Comparison of ENCODE assay signal across 16 cellular contexts in the genomic region with DNA sequence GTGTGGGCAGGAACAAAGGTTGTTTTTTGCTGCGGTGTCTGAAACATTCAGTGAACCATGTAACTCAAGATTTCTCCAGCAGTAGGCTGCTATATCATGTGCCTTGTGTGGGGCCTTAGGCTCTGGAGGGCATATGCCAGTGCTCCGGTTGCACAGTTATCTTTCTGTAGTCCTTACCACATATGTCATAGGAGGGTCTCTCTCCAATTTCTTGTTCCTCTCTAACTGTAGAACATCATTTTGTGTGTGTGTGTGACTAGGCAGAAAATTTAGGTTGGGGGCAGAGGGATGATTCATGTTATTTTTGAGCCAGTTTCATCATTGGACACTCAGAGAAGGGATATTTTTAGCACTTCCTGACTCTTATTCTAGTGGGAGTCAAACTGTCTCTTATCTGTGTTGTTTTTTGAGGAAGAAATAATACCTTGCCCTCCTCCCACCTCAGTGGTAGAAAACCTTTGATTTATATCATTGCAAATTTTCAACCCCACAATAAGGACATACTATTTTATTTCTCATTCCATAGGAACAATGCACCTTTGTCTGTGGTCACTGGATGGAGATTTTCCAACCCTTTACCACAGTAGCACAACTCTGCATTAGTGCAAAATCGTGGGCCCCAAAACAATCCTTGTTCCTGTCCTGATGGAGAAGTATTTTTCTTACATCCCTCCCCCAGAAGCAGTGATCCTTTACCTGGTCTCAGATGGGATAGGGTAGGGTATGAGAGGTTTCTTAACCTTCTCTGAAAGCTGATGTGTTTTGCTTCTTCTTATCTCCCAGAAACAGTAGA.
DNase-seq lines count a peak whose midpoint lies in the region; ATAC-seq and TF ChIP-seq lines count a peak whose summit lies in the region.
"Had no signal": no experiment of that assay in that cellular context is flagged by ENCODE, and none has a peak within 500 bp of the region (broad histone marks: within the 10 kb centered on the region; RNA-seq: fewer than 3 reads in every experiment).

No MANE protein-coding gene starts in this region.

- H2AFZ ChIP-seq in ACC112 (ENCODE audit: low read length, unreplicated experiment) = no peak overlapping the region

- H3K4me3 ChIP-seq in ACC112 (ENCODE audit: low read depth, low read length) = no peak overlapping the region
- H3K4me3 ChIP-seq in HL-60 (replicated peaks; ENCODE audit: insufficient read depth, low read length) = no peak overlapping the region
- H3K4me3 ChIP-seq: dorsolateral prefrontal cortex, ovary had no signal

- H3K27me3 Mint-ChIP-seq in osteocyte (ENCODE audit: unreplicated experiment) = no peaks in the 10 kb centered on the region

- no peak overlapping the region for H3K27ac Mint-ChIP-seq in osteocyte (ENCODE audit: unreplicated experiment)
- H3K27ac Mint-ChIP-seq: stimulated activated memory B cell treated with anti-CD40 and anti-IgM and Interleukin-4, amounts not matched to agents 10 μg/mL and 1 μg/mL and 100 μg/mL, for 72 hours had no signal

- H3K36me3 Mint-ChIP-seq in osteocyte (ENCODE audit: unreplicated experiment) = no peaks in the 10 kb centered on the region
- H3K36me3 Mint-ChIP-seq: stimulated activated memory B cell treated with anti-CD40 and anti-IgM and Interleukin-4, amounts not matched to agents 10 μg/mL and 1 μg/mL and 100 μg/mL, for 72 hours had no signal

- TF ChIP-seq CTCF in HL-60 (IDR thresholded peaks at IDR 0.05; ENCODE audit: insufficient read depth, low read length) (no peak), osteocyte (IDR thresholded peaks at IDR 0.05) (no peak)

- H3K4me1 ChIP-seq in ACC112 (ENCODE audit: control insufficient read depth, insufficient read depth, low read length, unreplicated experiment) = peaks cover 7% of the 10 kb centered on the region

- peaks cover 4% of the 10 kb centered on the region; the same call in 1 of the 2 replicates for H3K27me3 ChIP-seq in ACC112 (ENCODE audit: insufficient read depth, low read length)
- no peaks in the 10 kb centered on the region for H3K27me3 ChIP-seq in HL-60 (ENCODE audit: insufficient read depth, poor library complexity, severe bottlenecking)
- H3K27me3 ChIP-seq: ovary had no signal

- H3K4me3 Mint-ChIP-seq in osteocyte (ENCODE audit: unreplicated experiment) = no peak overlapping the region
- H3K4me3 Mint-ChIP-seq: stimulated activated memory B cell treated with anti-CD40 and anti-IgM and Interleukin-4, amounts not matched to agents 10 μg/mL and 1 μg/mL and 100 μg/mL, for 72 hours had no signal

- H3K79me2 ChIP-seq in ACC112 (ENCODE audit: control insufficient read depth, insufficient read depth, low read length, unreplicated experiment) = no peaks in the 10 kb centered on the region

- H3K27ac ChIP-seq in ACC112 (ENCODE audit: low read depth, low read length) (peak overlapping the region; percentile 41; the same call in 1 of the 2 replicates), HL-60 (replicated peaks) (no peak overlapping the region)
- H3K27ac ChIP-seq: dorsolateral prefrontal cortex, ovary, VCaP had no signal

- DNase-seq in HL-60 (ENCODE audit: low read depth in 1 of 2, low spot score in 1 of 2) (peak; percentile 13 to 70), SIG-M5 treated with dmso at 0.1 percent for 504 hours (lab: John Stamatoyannopoulos, UW; ENCODE audit: unreplicated experiment) (peak; percentile 89), foreskin melanocyte (peak; percentile 74), SW480 (ENCODE audit: low spot score) (no peak), osteocyte (ENCODE audit: extremely low spot score, unreplicated experiment) (no peak), NCI-H82 (lab: John Stamatoyannopoulos, UW) (no peak)
- DNase-seq: activated CD8-positive, alpha-beta memory T cell treated with anti-CD3 and anti-CD28 coated beads, Interleukin-2, amount 50 U/mL, for 4 hours; DMS79 treated with DMSO at 0.1 percent for 48 hours; dorsolateral prefrontal cortex; NCI-H446; ovary; Right ventricle myocardium superior had no signal

- H3K9me3 Mint-ChIP-seq in osteocyte (ENCODE audit: unreplicated experiment) = peaks cover 3% of the 10 kb centered on the region
- H3K9me3 Mint-ChIP-seq: stimulated activated memory B cell treated with anti-CD40 and anti-IgM and Interleukin-4, amounts not matched to agents 10 μg/mL and 1 μg/mL and 100 μg/mL, for 72 hours had no signal

- no peak for ATAC-seq in GM19395 (IDR thresholded peaks at IDR 0.05; ENCODE audit: unreplicated experiment)
- ATAC-seq: stimulated activated memory B cell treated with anti-CD40 and anti-IgM and Interleukin-4, amounts not matched to agents 10 μg/mL and 1 μg/mL and 100 μg/mL, for 72 hours had no signal

- H3K36me3 ChIP-seq in ACC112 (ENCODE audit: insufficient read depth, low read length) = no peaks in the 10 kb centered on the region
- H3K36me3 ChIP-seq: ovary had no signal

- H3K4me1 Mint-ChIP-seq in osteocyte (ENCODE audit: unreplicated experiment) = peaks cover 7% of the 10 kb centered on the region
- H3K4me1 Mint-ChIP-seq: stimulated activated memory B cell treated with anti-CD40 and anti-IgM and Interleukin-4, amounts not matched to agents 10 μg/mL and 1 μg/mL and 100 μg/mL, for 72 hours had no signal

Comparison
In these comparisons a context has a peak if more than half of its experiments do, and no peak if none do; other contexts are left out.
1. DNase-seq: peak in HL-60 (2 of 2), SIG-M5 treated with dmso at 0.1 percent for 504 hours (single experiment) and foreskin melanocyte (single experiment); none in SW480 (single experiment), osteocyte (single experiment) and NCI-H82 (single experiment).